ENCODE assay signal across 36 cellular contexts in genomic region chr13:78215458-78215857, GRCh38.
"Had no signal": no experiment of that assay in that cellular context is flagged by ENCODE, and none has a peak within 500 bp of the region (broad histone marks: within the 10 kb centered on the region; RNA-seq: fewer than 3 reads in every experiment).

No MANE protein-coding gene starts in this region.

- H3K4me3 Mint-ChIP-seq: activated naive CD4-positive, alpha-beta T cell treated with anti-CD3 and anti-CD28 coated beads for 36 hours; activated naive CD4-positive, alpha-beta T cell treated with anti-CD3 and anti-CD28 coated beads, Interleukin-2, amount 10 ng/mL, durations not matched to agents 7 days and 5 days; activated naive CD4-positive, alpha-beta T cell treated with anti-CD3 and anti-CD28 coated beads, Interleukin-2, amount 50 U/mL, for 24 hours; activated naive CD8-positive, alpha-beta T cell; activated naive CD8-positive, alpha-beta T cell treated with anti-CD3 and anti-CD28 coated beads for 36 hours; activated naive CD8-positive, alpha-beta T cell treated with anti-CD3 and anti-CD28 coated beads, Interleukin-2, amount 10 ng/mL, durations not matched to agents 7 days and 5 days; activated naive CD8-positive, alpha-beta T cell treated with anti-CD3 and anti-CD28 coated beads, Interleukin-2, amount 50 U/mL, for 24 hours; activated T-cell treated with anti-CD3 and anti-CD28 coated beads, Interleukin-2, amount 50 U/mL, for 4 hours; activated T-cell treated with anti-CD3 and anti-CD28 coated beads, Interleukin-2, amount 50 U/mL, for 72 hours; activated T-helper 1 cell treated with anti-CD3 and anti-CD28 coated beads, Interleukin-12 subunit alpha, Interleukin-12 subunit beta, Interleukin-2, Interleukin-4 antibody, amounts not matched to agents 30 ng/mL and 10 ng/mL and 1 ng/mL, durations not matched to agents 14 hours and 24 hours and 36 hours; activated T-helper 17 cell treated with anti-CD3 and anti-CD28 coated beads, Interleukin-2, amount 50 U/mL, for 72 hours; brain; central memory CD8-positive, alpha-beta T cell had no signal

- H3K9me3 Mint-ChIP-seq: activated naive CD4-positive, alpha-beta T cell treated with anti-CD3 and anti-CD28 coated beads for 36 hours; activated naive CD4-positive, alpha-beta T cell treated with anti-CD3 and anti-CD28 coated beads, Interleukin-2, amount 10 ng/mL, durations not matched to agents 7 days and 5 days; activated naive CD4-positive, alpha-beta T cell treated with anti-CD3 and anti-CD28 coated beads, Interleukin-2, amount 50 U/mL, for 24 hours; activated naive CD8-positive, alpha-beta T cell treated with anti-CD3 and anti-CD28 coated beads for 36 hours; activated naive CD8-positive, alpha-beta T cell treated with anti-CD3 and anti-CD28 coated beads, Interleukin-2, amount 10 ng/mL, durations not matched to agents 7 days and 5 days; activated naive CD8-positive, alpha-beta T cell treated with anti-CD3 and anti-CD28 coated beads, Interleukin-2, amount 50 U/mL, for 24 hours; activated T-cell treated with anti-CD3 and anti-CD28 coated beads, Interleukin-2, amount 50 U/mL, for 4 hours; activated T-cell treated with anti-CD3 and anti-CD28 coated beads, Interleukin-2, amount 50 U/mL, for 72 hours; activated T-helper 1 cell treated with anti-CD3 and anti-CD28 coated beads, Interleukin-12 subunit alpha, Interleukin-12 subunit beta, Interleukin-2, Interleukin-4 antibody, amounts not matched to agents 30 ng/mL and 10 ng/mL and 1 ng/mL, durations not matched to agents 14 hours and 24 hours and 36 hours; activated T-helper 17 cell treated with anti-CD3 and anti-CD28 coated beads, Interleukin-2, amount 50 U/mL, for 72 hours; activated T-helper 2 cell treated with anti-CD3 and anti-CD28 coated beads, Interferon-gamma antibody, Interleukin-2, Interleukin-4, amounts not matched to agents 10 μg/mL and 5 μg/mL and 100 μg/mL, durations not matched to agents 14 hours and 24 hours and 36 hours; brain; central memory CD8-positive, alpha-beta T cell had no signal

- H3K27me3 ChIP-seq: adrenal gland, ascending aorta, body of pancreas, brain microvascular endothelial cell, breast epithelium, cardiac muscle cell, colonic mucosa had no signal

- ATAC-seq: activated naive CD8-positive, alpha-beta T cell treated with anti-CD3 and anti-CD28 coated beads, Interleukin-2, amount 50 U/mL, for 24 hours; activated T-cell treated with anti-CD3 and anti-CD28 coated beads, Interleukin-2, amount 50 U/mL, for 4 hours; activated T-cell treated with anti-CD3 and anti-CD28 coated beads, Interleukin-2, amount 50 U/mL, for 72 hours; activated T-helper 17 cell treated with anti-CD3 and anti-CD28 coated beads, Interleukin-2, amount 50 U/mL, for 72 hours; body of pancreas had no signal

- H3K27ac ChIP-seq: adrenal gland, ascending aorta, body of pancreas, brain microvascular endothelial cell, breast epithelium, cardiac muscle cell, colonic mucosa had no signal

- H3K4me3 ChIP-seq: adrenal gland, ascending aorta, body of pancreas, breast epithelium, cardiac muscle cell, colonic mucosa had no signal

- DNase-seq: activated effector memory CD4-positive, alpha-beta T cell treated with anti-CD3 and anti-CD28 coated beads, Interleukin-2, amount 50 U/mL, for 16 hours; activated effector memory CD4-positive, alpha-beta T cell treated with Interleukin-2 at 50 U/mL for 16 hours; activated gamma-delta T cell; activated gamma-delta T cell treated with Interleukin-2 at 50 U/mL for 16 hours; activated naive CD4-positive, alpha-beta T cell; activated naive CD4-positive, alpha-beta T cell treated with anti-CD3 and anti-CD28 coated beads for 36 hours; activated naive CD4-positive, alpha-beta T cell treated with anti-CD3 and anti-CD28 coated beads, Interleukin-2, amount 10 ng/mL, durations not matched to agents 7 days and 5 days; activated naive CD4-positive, alpha-beta T cell treated with anti-CD3 and anti-CD28 coated beads, Interleukin-2, amount 50 U/mL, for 16 hours; activated naive CD4-positive, alpha-beta T cell treated with Interleukin-2 at 50 U/mL for 16 hours; activated naive CD8-positive, alpha-beta T cell treated with anti-CD3 and anti-CD28 coated beads for 36 hours; activated naive CD8-positive, alpha-beta T cell treated with anti-CD3 and anti-CD28 coated beads, Interleukin-2, amount 10 ng/mL, durations not matched to agents 7 days and 5 days; activated naive CD8-positive, alpha-beta T cell treated with anti-CD3 and anti-CD28 coated beads, Interleukin-2, amount 50 U/mL, for 24 hours; activated T-cell treated with anti-CD3 and anti-CD28 coated beads, Interleukin-2, amount 50 U/mL, for 4 hours; activated T-cell treated with anti-CD3 and anti-CD28 coated beads, Interleukin-2, amount 50 U/mL, for 48 hours; activated T-cell treated with anti-CD3 and anti-CD28 coated beads, Interleukin-2, amount 50 U/mL, for 72 hours; adrenal gland; amniotic stem cell; amygdala; anterior cingulate cortex; aorta; body of pancreas; brain microvascular endothelial cell; caudate nucleus; central memory CD4-positive, alpha-beta T cell; cerebellar nuclear complex; colonic mucosa had no signal

- H3K4me1 ChIP-seq: adrenal gland, ascending aorta, body of pancreas, breast epithelium, colonic mucosa had no signal

- H3K27ac Mint-ChIP-seq: activated naive CD4-positive, alpha-beta T cell treated with anti-CD3 and anti-CD28 coated beads for 36 hours; activated naive CD4-positive, alpha-beta T cell treated with anti-CD3 and anti-CD28 coated beads, Interleukin-2, amount 10 ng/mL, durations not matched to agents 7 days and 5 days; activated naive CD4-positive, alpha-beta T cell treated with anti-CD3 and anti-CD28 coated beads, Interleukin-2, amount 50 U/mL, for 24 hours; activated naive CD8-positive, alpha-beta T cell; activated naive CD8-positive, alpha-beta T cell treated with anti-CD3 and anti-CD28 coated beads for 36 hours; activated naive CD8-positive, alpha-beta T cell treated with anti-CD3 and anti-CD28 coated beads, Interleukin-2, amount 10 ng/mL, durations not matched to agents 7 days and 5 days; activated naive CD8-positive, alpha-beta T cell treated with anti-CD3 and anti-CD28 coated beads, Interleukin-2, amount 50 U/mL, for 24 hours; activated T-cell treated with anti-CD3 and anti-CD28 coated beads, Interleukin-2, amount 50 U/mL, for 72 hours; activated T-helper 1 cell treated with anti-CD3 and anti-CD28 coated beads, Interleukin-12 subunit alpha, Interleukin-12 subunit beta, Interleukin-2, Interleukin-4 antibody, amounts not matched to agents 30 ng/mL and 10 ng/mL and 1 ng/mL, durations not matched to agents 14 hours and 24 hours and 36 hours; activated T-helper 17 cell treated with anti-CD3 and anti-CD28 coated beads, Interleukin-2, amount 50 U/mL, for 72 hours; activated T-helper 2 cell treated with anti-CD3 and anti-CD28 coated beads, Interferon-gamma antibody, Interleukin-2, Interleukin-4, amounts not matched to agents 10 μg/mL and 5 μg/mL and 100 μg/mL, durations not matched to agents 14 hours and 24 hours and 36 hours had no signal

- H3K9me3 ChIP-seq: adrenal gland, ascending aorta, body of pancreas, breast epithelium, colonic mucosa had no signal

- H3K36me3 ChIP-seq: adrenal gland, ascending aorta, brain microvascular endothelial cell, breast epithelium, cardiac muscle cell, colonic mucosa had no signal

- H3K27me3 Mint-ChIP-seq: activated naive CD4-positive, alpha-beta T cell treated with anti-CD3 and anti-CD28 coated beads, Interleukin-2, amount 10 ng/mL, durations not matched to agents 7 days and 5 days; activated naive CD4-positive, alpha-beta T cell treated with anti-CD3 and anti-CD28 coated beads, Interleukin-2, amount 50 U/mL, for 24 hours; central memory CD8-positive, alpha-beta T cell had no signal

- H3K4me1 Mint-ChIP-seq: activated naive CD4-positive, alpha-beta T cell treated with anti-CD3 and anti-CD28 coated beads, Interleukin-2, amount 10 ng/mL, durations not matched to agents 7 days and 5 days; activated naive CD4-positive, alpha-beta T cell treated with anti-CD3 and anti-CD28 coated beads, Interleukin-2, amount 50 U/mL, for 24 hours; activated naive CD8-positive, alpha-beta T cell treated with anti-CD3 and anti-CD28 coated beads for 36 hours; activated naive CD8-positive, alpha-beta T cell treated with anti-CD3 and anti-CD28 coated beads, Interleukin-2, amount 10 ng/mL, durations not matched to agents 7 days and 5 days; activated naive CD8-positive, alpha-beta T cell treated with anti-CD3 and anti-CD28 coated beads, Interleukin-2, amount 50 U/mL, for 24 hours; activated T-helper 17 cell treated with anti-CD3 and anti-CD28 coated beads, Interleukin-2, amount 50 U/mL, for 72 hours; central memory CD8-positive, alpha-beta T cell had no signal

- H3K36me3 Mint-ChIP-seq: activated naive CD4-positive, alpha-beta T cell treated with anti-CD3 and anti-CD28 coated beads, Interleukin-2, amount 10 ng/mL, durations not matched to agents 7 days and 5 days; activated naive CD4-positive, alpha-beta T cell treated with anti-CD3 and anti-CD28 coated beads, Interleukin-2, amount 50 U/mL, for 24 hours; activated naive CD8-positive, alpha-beta T cell; activated naive CD8-positive, alpha-beta T cell treated with anti-CD3 and anti-CD28 coated beads for 36 hours; activated naive CD8-positive, alpha-beta T cell treated with anti-CD3 and anti-CD28 coated beads, Interleukin-2, amount 10 ng/mL, durations not matched to agents 7 days and 5 days; brain had no signal
